In the genomic region with DNA sequence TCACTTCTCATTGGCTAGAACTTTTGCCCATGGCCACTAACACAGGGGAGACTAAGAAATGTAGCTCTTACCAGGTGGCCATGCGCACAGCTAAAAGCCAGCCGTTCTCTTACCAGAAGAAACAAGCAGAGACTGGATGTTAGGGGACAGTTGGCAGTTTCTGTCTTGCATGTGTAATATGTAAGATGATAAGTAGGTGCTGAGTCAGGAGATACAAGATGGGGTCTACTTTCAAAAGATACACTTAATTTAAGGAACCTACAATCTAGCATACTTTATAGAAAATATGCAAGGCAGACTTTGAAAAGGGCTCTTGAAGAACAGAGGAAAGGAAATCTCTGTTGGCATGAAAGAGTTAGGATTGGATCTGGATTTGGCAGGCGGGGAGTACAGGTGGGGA, we compare ENCODE assay signal across 27 cellular contexts.
A peak's percentile ranks its signal among the peaks of the same experiment; 100 is the strongest.
DNase-seq lines count a peak whose midpoint lies in the region; ATAC-seq, FAIRE-seq and TF ChIP-seq lines count a peak whose summit lies in the region.
"Had no signal": no experiment of that assay in that cellular context is flagged by ENCODE, and none has a peak within 500 bp of the region (broad histone marks: within the 10 kb centered on the region; RNA-seq: fewer than 3 reads in every experiment).

No MANE protein-coding gene starts in this region.

- intact Hi-C loops in K562 (cut with micrococcal nuclease), result no loop called here

- H3K36me3 Mint-ChIP-seq in natural killer cell treated with Interleukin-12 subunit alpha and Interleukin-12 subunit beta and Interleukin-15 and Interleukin-18, amount 100 ng/mL, for 72 hours, result no peaks in the 10 kb centered on the region
- H3K36me3 Mint-ChIP-seq: CD14-positive monocyte; CD4-positive, alpha-beta memory T cell; CD4-positive, CD25-positive, alpha-beta regulatory T cell; CD8-positive, alpha-beta memory T cell had no signal

- H3K27me3 ChIP-seq in K562 (ENCODE audit: control insufficient read depth in 2 of 2, insufficient read depth in 2 of 2, low read length in 2 of 2), result no peaks in the 10 kb centered on the region
- H3K27me3 ChIP-seq: BE2C, BLaER1 had no signal

- H3K4me2 ChIP-seq in K562 (ENCODE audit: insufficient read depth, low read length), result no peak overlapping the region; the same call in 1 of the 2 replicates
- H3K4me2 ChIP-seq: BLaER1 had no signal

- no peaks in the 10 kb centered on the region for H3K9me3 ChIP-seq in K562 (replicated peaks; ENCODE audit: control insufficient read depth, insufficient read depth, low read depth, low read length)
- H3K9me3 ChIP-seq: BE2C, BLaER1 had no signal

- TF ChIP-seq CTCF in K562 (IDR thresholded peaks at IDR 0.05 in 2 of 3, conservative IDR thresholded peaks at IDR 0.05 in 1 of 3; ENCODE audit: insufficient read depth in 2 of 3, low read depth in 1 of 3, low read length in 3 of 3), result no peak

- in situ Hi-C loops in K562 (cut with MboI), result no loop called here

- no peaks in the 10 kb centered on the region for H3K79me2 ChIP-seq in K562 (ENCODE audit: control insufficient read depth, insufficient read depth, low read length)

- no peaks in the 10 kb centered on the region for H4K20me1 ChIP-seq in K562 (replicated peaks; ENCODE audit: control insufficient read depth, insufficient read depth, low read length)
- H4K20me1 ChIP-seq: BLaER1 had no signal

- no peak overlapping the region for H3K4me3 Mint-ChIP-seq in natural killer cell treated with Interleukin-12 subunit alpha and Interleukin-12 subunit beta and Interleukin-15 and Interleukin-18, amount 100 ng/mL, for 72 hours
- H3K4me3 Mint-ChIP-seq: CD14-positive monocyte; CD4-positive, alpha-beta memory T cell; CD4-positive, CD25-positive, alpha-beta regulatory T cell; CD8-positive, alpha-beta memory T cell had no signal

- no peak for TF ChIP-seq RAD21 in K562 (CRISPR knock-in tag; conservative IDR thresholded peaks at IDR 0.05 in 1 of 2, IDR thresholded peaks at IDR 0.05 in 1 of 2)

- H3K9me1 ChIP-seq in K562 (ENCODE audit: control insufficient read depth, insufficient read depth, low read length), result no peaks in the 10 kb centered on the region

- H3K27ac ChIP-seq in K562 (ENCODE audit: extremely low read depth, low read depth, low read length), result 0 out of 3 replicates have a peak overlapping the region, but pooled peaks have one; percentile 9
- H3K27ac ChIP-seq: BLaER1 had no signal

- H3K4me3 ChIP-seq in K562, result no peak overlapping the region
- H3K4me3 ChIP-seq: BLaER1, GM12878 had no signal

- no peak overlapping the region for H3K27ac Mint-ChIP-seq in natural killer cell treated with Interleukin-12 subunit alpha and Interleukin-12 subunit beta and Interleukin-15 and Interleukin-18, amount 100 ng/mL, for 72 hours
- H3K27ac Mint-ChIP-seq: CD14-positive monocyte; CD4-positive, alpha-beta memory T cell; CD4-positive, CD25-positive, alpha-beta regulatory T cell; CD8-positive, alpha-beta memory T cell had no signal

- ATAC-seq in K562, result peak; percentile 25
- no peak for ATAC-seq in natural killer cell treated with Interleukin-12 subunit alpha and Interleukin-12 subunit beta and Interleukin-15 and Interleukin-18, amount 100 ng/mL, for 72 hours
- ATAC-seq: GM12878 had no signal

- H3K4me1 Mint-ChIP-seq in natural killer cell treated with Interleukin-12 subunit alpha and Interleukin-12 subunit beta and Interleukin-15 and Interleukin-18, amount 100 ng/mL, for 72 hours (ENCODE audit: low read depth in 2 of 2), result no peaks in the 10 kb centered on the region
- H3K4me1 Mint-ChIP-seq: CD14-positive monocyte; CD4-positive, alpha-beta memory T cell; CD4-positive, CD25-positive, alpha-beta regulatory T cell; CD8-positive, alpha-beta memory T cell had no signal

- CTCF ChIA-PET in K562 (lab: Yijun Ruan, JAX; ENCODE audit: low intra/inter-chr PET ratio), result no interaction called here

- H3K27me3 Mint-ChIP-seq in natural killer cell treated with Interleukin-12 subunit alpha and Interleukin-12 subunit beta and Interleukin-15 and Interleukin-18, amount 100 ng/mL, for 72 hours, result peaks cover 0 to 2% of the 10 kb centered on the region in 2 donors
- H3K27me3 Mint-ChIP-seq: CD4-positive, alpha-beta memory T cell; CD4-positive, CD25-positive, alpha-beta regulatory T cell had no signal

- DNase-seq in OCI-M1 (lab: John Stamatoyannopoulos, UW) (peak; percentile 27), K562 (ENCODE audit: extremely low read depth in 1 of 4, low spot score in 3 of 4) (peak in 1 of 4 experiments; percentile 11), erythroblast (lab: John Stamatoyannopoulos, UW) (peak; percentile 6 to 26), H54 (ENCODE audit: insufficient read length, low spot score) (no peak), NCI-H187 treated with DMSO at 0.1 percent for 48 hours (lab: John Stamatoyannopoulos, UW) (no peak)
- no peak for DNase-seq in natural killer cell treated with Interleukin-12 subunit alpha and Interleukin-12 subunit beta and Interleukin-15 and Interleukin-18, amount 100 ng/mL, for 72 hours (ENCODE audit: low spot score)
- DNase-seq: 8988T; ACHN; BE2C; C1 segment of cervical spinal cord; CD4-positive, alpha-beta memory T cell; CD4-positive, CD25-positive, alpha-beta regulatory T cell; CD8-positive, alpha-beta memory T cell; COR-L47; DMS 273 treated with DMSO at 0.1 percent for 48 hours; DMS153; DMS53; DMS79; DND-41; EL; GDM1 had no signal

- TF ChIP-seq EP300 in K562 (IDR thresholded peaks at IDR 0.05; ENCODE audit: low read length), result no peak

- TF ChIP-seq POLR2A in K562 (conservative IDR thresholded peaks at IDR 0.05), result no peak
- no peak for TF ChIP-seq POLR2A in erythroblast (IDR thresholded peaks at IDR 0.05; ENCODE audit: low read length)
- TF ChIP-seq POLR2A in H54 (IDR thresholded peaks at IDR 0.05; ENCODE audit: low read depth, low read length), result no peak

- H3K36me3 ChIP-seq in K562 (ENCODE audit: control insufficient read depth, insufficient read depth, low read length), result no peaks in the 10 kb centered on the region
- H3K36me3 ChIP-seq: BE2C, BLaER1 had no signal

- WGBS in K562 (ENCODE audit: insufficient coverage, low coverage, missing lambda C conversion rate), result 50% methylated on average over 3 of the region's 3 CpGs

- FAIRE-seq in K562 (lab: Jason Lieb, UNC) (no peak), H54 (lab: Jason Lieb, UNC) (no peak)
- FAIRE-seq: A204.1, GM12878, GM12892, GM18507 had no signal

- POLR2A ChIA-PET in K562 (lab: Yijun Ruan, JAX), result no interaction called here

- H3K9me3 Mint-ChIP-seq in natural killer cell treated with Interleukin-12 subunit alpha and Interleukin-12 subunit beta and Interleukin-15 and Interleukin-18, amount 100 ng/mL, for 72 hours, result no peaks in the 10 kb centered on the region
- H3K9me3 Mint-ChIP-seq: CD4-positive, alpha-beta memory T cell; CD8-positive, alpha-beta memory T cell had no signal

- H3K9ac ChIP-seq in K562 (ENCODE audit: insufficient read depth in 1 of 2, low read depth in 2 of 2, low read length in 2 of 2), result no peak overlapping the region
- H3K9ac ChIP-seq: BLaER1 had no signal

- no TSS peak for BruUV-seq in K562 (replicated peaks; lab: Mats Ljungman, UMichigan)

- peaks cover 4 to 23% of the 10 kb centered on the region in 2 experiments for H3K4me1 ChIP-seq in K562 (replicated peaks in 1 of 2; ENCODE audit: control insufficient read depth in 2 of 2, insufficient read depth in 2 of 2, low read length in 2 of 2)
- H3K4me1 ChIP-seq: BLaER1 had no signal

- peak overlapping the region; percentile 86 for H2AFZ ChIP-seq in K562 (ENCODE audit: low read depth, low read length)

TF ChIP-seq in K562, 482 proteins besides CTCF, POLR2A, EP300 and RAD21:
- TF ChIP-seq NFE2 (IDR thresholded peaks at IDR 0.05; ENCODE audit: low read depth), result peak; percentile 46
- peak; percentile 74 for TF ChIP-seq MAFG (tag; conservative IDR thresholded peaks at IDR 0.05)
- TF ChIP-seq, protein P1, sequence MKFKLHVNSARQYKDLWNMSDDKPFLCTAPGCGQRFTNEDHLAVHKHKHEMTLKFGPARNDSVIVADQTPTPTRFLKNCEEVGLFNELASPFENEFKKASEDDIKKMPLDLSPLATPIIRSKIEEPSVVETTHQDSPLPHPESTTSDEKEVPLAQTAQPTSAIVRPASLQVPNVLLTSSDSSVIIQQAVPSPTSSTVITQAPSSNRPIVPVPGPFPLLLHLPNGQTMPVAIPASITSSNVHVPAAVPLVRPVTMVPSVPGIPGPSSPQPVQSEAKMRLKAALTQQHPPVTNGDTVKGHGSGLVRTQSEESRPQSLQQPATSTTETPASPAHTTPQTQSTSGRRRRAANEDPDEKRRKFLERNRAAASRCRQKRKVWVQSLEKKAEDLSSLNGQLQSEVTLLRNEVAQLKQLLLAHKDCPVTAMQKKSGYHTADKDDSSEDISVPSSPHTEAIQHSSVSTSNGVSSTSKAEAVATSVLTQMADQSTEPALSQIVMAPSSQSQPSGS (CRISPR knock-in tag; IDR thresholded peaks at IDR 0.05), result no peak
- TF ChIP-seq HDAC6 (IDR thresholded peaks at IDR 0.05; ENCODE audit: low read depth, low read length), result no peak
- 0 out of 2 replicates have a peak, but pooled peaks have one; percentile 32 for TF ChIP-seq ZNF589 (CRISPR knock-in tag; IDR thresholded peaks at IDR 0.05; ENCODE audit: low read depth)
- peak; percentile 76 for TF ChIP-seq C11orf30 (IDR thresholded peaks at IDR 0.05; ENCODE audit: low read depth)
- TF ChIP-seq SAP30 (IDR thresholded peaks at IDR 0.05; ENCODE audit: borderline replicate concordance, insufficient read depth, low read depth, low read length, poor library complexity, severe bottlenecking), result no peak
- peak; percentile 85 for TF ChIP-seq ZNF316 (IDR thresholded peaks at IDR 0.05)
- TF ChIP-seq MAFK (IDR thresholded peaks at IDR 0.05; ENCODE audit: low read length), result peak; percentile 42; the same call in 1 of the 2 replicates
- TF ChIP-seq MAFF (IDR thresholded peaks at IDR 0.05; ENCODE audit: low read length), result peak; percentile 66; the same call in 1 of the 2 replicates
- no peak for TF ChIP-seq ETS2 (tag; IDR thresholded peaks at IDR 0.05; ENCODE audit: borderline replicate concordance, poor library complexity, severe bottlenecking)

Comparison
In these comparisons a context has a peak if more than half of its experiments do, and no peak if none do; other contexts are left out.
1. DNase-seq: peak in OCI-M1 (single experiment) and erythroblast (2 of 2); none in H54 (single experiment), NCI-H187 treated with DMSO at 0.1 percent for 48 hours (single experiment) and natural killer cell treated with Interleukin-12 subunit alpha and Interleukin-12 subunit beta and Interleukin-15 and Interleukin-18, amount 100 ng/mL, for 72 hours (single experiment).